ENCODE assay signal across 28 cellular contexts in the genomic region with DNA sequence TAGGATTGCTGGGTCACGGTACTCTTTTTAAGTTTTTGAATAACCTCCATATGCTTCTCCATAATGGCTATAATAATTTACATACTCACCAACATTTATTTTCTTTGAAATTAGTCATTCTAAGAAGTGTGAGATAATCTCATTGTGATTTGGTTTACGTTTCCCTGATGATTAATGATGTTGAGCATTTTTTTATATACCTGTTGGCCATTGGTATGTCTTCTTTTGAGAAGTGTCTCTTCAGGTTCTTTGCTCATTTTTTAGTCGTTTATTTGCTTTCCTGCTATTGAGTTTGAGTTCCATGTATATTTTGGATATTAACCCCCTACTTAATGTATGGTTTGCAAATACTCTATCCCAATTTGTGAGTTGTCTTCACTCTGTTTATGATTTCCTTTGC.
"Had no signal": no experiment of that assay in that cellular context is flagged by ENCODE, and none has a peak within 500 bp of the region (broad histone marks: within the 10 kb centered on the region; RNA-seq: fewer than 3 reads in every experiment).

No MANE protein-coding gene starts in this region.

- H3K27me3 Mint-ChIP-seq: naive thymus-derived CD8-positive, alpha-beta T cell; stimulated activated naive CD8-positive, alpha-beta T cell treated with anti-CD3 and anti-CD28 coated beads, Interleukin-15, amount 100 ng/mL, for 72 hours; type B pancreatic cell had no signal

- H3K27me3 ChIP-seq: left lung, pancreas, sigmoid colon, spleen, tibial nerve, vagina had no signal

- H3K9me3 Mint-ChIP-seq: immature natural killer cell; naive thymus-derived CD8-positive, alpha-beta T cell; nephron; neural crest cell; stimulated activated effector memory CD8-positive, alpha-beta T cell treated with anti-CD3 and anti-CD28 coated beads, Interleukin-12 subunit alpha, Interleukin-12 subunit beta, amount 100 ng/mL, for 72 hours; stimulated activated naive CD8-positive, alpha-beta T cell treated with anti-CD3 and anti-CD28 coated beads, Interleukin-15, amount 100 ng/mL, for 72 hours; type B pancreatic cell had no signal

- H3K4me1 ChIP-seq: prostate gland had no signal

- H3K27ac ChIP-seq: left lung, lower lobe of right lung, pancreas, prostate gland, sigmoid colon, spleen, tibial nerve, vagina had no signal

- DNase-seq: hypothalamus; immature natural killer cell; kidney; left colon; left lung; lower lobe of right lung; mammary epithelial cell; mesenchymal stem cell; naive thymus-derived CD8-positive, alpha-beta T cell; nucleus accumbens; pancreas; retina; right cardiac atrium; small intestine; spleen; stimulated activated CD4-positive, alpha-beta T cell treated with anti-CD3 and anti-CD28 coated beads, Interleukin-4, amount 100 ng/mL, for 24 hours; stimulated activated naive CD4-positive, alpha-beta T cell treated with Interleukin-2 at 50 U/mL for 16 hours; stimulated activated naive CD8-positive, alpha-beta T cell treated with anti-CD3 and anti-CD28 coated beads, Interleukin-15, amount 100 ng/mL, for 72 hours; substantia nigra had no signal

- ATAC-seq: left colon; left lung; lower lobe of right lung; naive thymus-derived CD8-positive, alpha-beta T cell; pancreas; right cardiac atrium; stimulated activated effector memory CD8-positive, alpha-beta T cell treated with anti-CD3 and anti-CD28 coated beads, Interleukin-12 subunit alpha, Interleukin-12 subunit beta, amount 100 ng/mL, for 72 hours; stimulated activated naive CD8-positive, alpha-beta T cell treated with anti-CD3 and anti-CD28 coated beads, Interleukin-15, amount 100 ng/mL, for 72 hours had no signal

- H3K27ac Mint-ChIP-seq: nephron, type B pancreatic cell had no signal

- H3K4me3 ChIP-seq: left lung, lower lobe of right lung, pancreas, prostate gland, sigmoid colon, spleen, tibial nerve, vagina had no signal

- H3K9me3 ChIP-seq: left lung, lower lobe of right lung, pancreas, prostate gland, sigmoid colon, spleen, tibial nerve, vagina had no signal

- FAIRE-seq: islet of Langerhans, kidney, pancreas, small intestine had no signal

- H3K4me3 Mint-ChIP-seq: immature natural killer cell; nephron; neural crest cell; stimulated activated effector memory CD8-positive, alpha-beta T cell treated with anti-CD3 and anti-CD28 coated beads, Interleukin-12 subunit alpha, Interleukin-12 subunit beta, amount 100 ng/mL, for 72 hours; stimulated activated naive CD8-positive, alpha-beta T cell treated with anti-CD3 and anti-CD28 coated beads, Interleukin-15, amount 100 ng/mL, for 72 hours; type B pancreatic cell had no signal
